9 cellular contexts compared by ENCODE assay signal in genomic region chr19:39212377-39212742, GRCh38. TPM values are rescaled to one million over a fixed set of nuclear protein-coding genes. Genes with fewer than 3 reads are reported as not detected.
DNase-seq lines count a peak whose midpoint lies in the region; ATAC-seq and TF ChIP-seq lines count a peak whose summit lies in the region.
"Had no signal": no experiment of that assay in that cellular context is flagged by ENCODE, and none has a peak within 500 bp of the region (broad histone marks: within the 10 kb centered on the region; RNA-seq: fewer than 3 reads in every experiment).

No MANE protein-coding gene starts in this region.

- no peak overlapping the region for H2AK5ac ChIP-seq in mesendoderm (ENCODE audit: low read length)

- TF ChIP-seq CTCF in SK-N-SH (IDR thresholded peaks at IDR 0.05): peak; percentile 45
- TF ChIP-seq CTCF in upper lobe of right lung (IDR thresholded peaks at IDR 0.05): peak; percentile 35

- DNase-seq in DMS53 (lab: John Stamatoyannopoulos, UW) (peak; percentile 45), DMS53 treated with DMSO at 0.1 percent for 48 hours (lab: John Stamatoyannopoulos, UW; ENCODE audit: unreplicated experiment) (no peak), SK-N-SH (peak; percentile 66), mesendoderm (peak; percentile 59), upper lobe of right lung (peak; percentile 72), NCI-H146 (lab: John Stamatoyannopoulos, UW) (no peak)
- peak; percentile 66 for DNase-seq in activated naive CD8-positive, alpha-beta T cell treated with anti-CD3 and anti-CD28 coated beads for 36 hours

- no peaks in the 10 kb centered on the region for H3K36me3 Mint-ChIP-seq in activated naive CD8-positive, alpha-beta T cell treated with anti-CD3 and anti-CD28 coated beads for 36 hours

- CTCF ChIA-PET in SK-N-SH (lab: Yijun Ruan, JAX): interaction anchor here (1.0 to 1.9 kb wide), 4 partner anchors 9 to 153 kb away, joined by 3 to 7 read pairs (median 4); no protein-coding TSS in a partner anchor

- no peaks in the 10 kb centered on the region for H3F3A ChIP-seq in SK-N-SH (replicated peaks; ENCODE audit: insufficient read depth)

- H2BK15ac ChIP-seq in mesendoderm (replicated peaks; ENCODE audit: low read depth): no peak overlapping the region

- no peaks in the 10 kb centered on the region for H3K9me2 ChIP-seq in SK-N-SH

- no peaks in the 10 kb centered on the region for H3K4me1 Mint-ChIP-seq in activated naive CD8-positive, alpha-beta T cell treated with anti-CD3 and anti-CD28 coated beads for 36 hours

- H3K79me1 ChIP-seq in mesendoderm (ENCODE audit: low read length): no peaks in the 10 kb centered on the region

- peak; percentile 70 for TF ChIP-seq RAD21 in SK-N-SH (IDR thresholded peaks at IDR 0.05; ENCODE audit: low read length)

- H3K4me2 ChIP-seq in SK-N-SH: no peak overlapping the region
- H3K4me2 ChIP-seq in mesendoderm (ENCODE audit: low read length): no peak overlapping the region

- H4K5ac ChIP-seq in mesendoderm (ENCODE audit: low read length): no peak overlapping the region

- H3K56ac ChIP-seq in mesendoderm (ENCODE audit: low read length): no peak overlapping the region

- no peak overlapping the region for H3K4me3 Mint-ChIP-seq in activated naive CD8-positive, alpha-beta T cell treated with anti-CD3 and anti-CD28 coated beads for 36 hours

- H3K9me3 ChIP-seq in SK-N-SH (no peaks in the 10 kb centered on the region), upper lobe of right lung (no peaks in the 10 kb centered on the region)
- H3K9me3 ChIP-seq: adrenal gland had no signal

- no peak overlapping the region for H3K18ac ChIP-seq in mesendoderm (ENCODE audit: low read length)

- H3K27me3 ChIP-seq in SK-N-SH (ENCODE audit: insufficient read depth): no peaks in the 10 kb centered on the region
- H3K27me3 ChIP-seq in mesendoderm (ENCODE audit: insufficient read depth, low read length, poor library complexity): no peaks in the 10 kb centered on the region
- no peaks in the 10 kb centered on the region for H3K27me3 ChIP-seq in upper lobe of right lung

- H3K4me3 ChIP-seq in SK-N-SH (ENCODE audit: low read depth in 2 of 2, low read length in 1 of 2): no peak overlapping the region
- no peak overlapping the region for H3K4me3 ChIP-seq in mesendoderm (ENCODE audit: low read length)
- H3K4me3 ChIP-seq in upper lobe of right lung: no peak overlapping the region
- H3K4me3 ChIP-seq: adrenal gland had no signal

- H4K8ac ChIP-seq in mesendoderm (ENCODE audit: low read depth, low read length): no peak overlapping the region

- no peak overlapping the region for H2BK5ac ChIP-seq in mesendoderm (ENCODE audit: low read length)

- no peak overlapping the region for H3K23ac ChIP-seq in mesendoderm (ENCODE audit: low read length)

- H3K4ac ChIP-seq in mesendoderm (ENCODE audit: low read depth, low read length): no peak overlapping the region

- no peak overlapping the region for H3K27ac ChIP-seq in SK-N-SH (ENCODE audit: low read depth in 2 of 2, low read length in 1 of 2)
- no peak overlapping the region for H3K27ac ChIP-seq in mesendoderm (ENCODE audit: low read depth, low read length)
- no peak overlapping the region for H3K27ac ChIP-seq in upper lobe of right lung
- H3K27ac ChIP-seq: adrenal gland had no signal

- TF ChIP-seq EP300 in SK-N-SH (IDR thresholded peaks at IDR 0.05; ENCODE audit: borderline replicate concordance in 1 of 2, low read depth in 1 of 2, low read length in 1 of 2): no peak

- 22% methylated on average over 8 of the region's 8 CpGs for WGBS in SK-N-SH (ENCODE audit: low lambda C conversion rate)
- WGBS in mesendoderm (ENCODE audit: extremely low coverage, insufficient coverage, low lambda C conversion rate): no CpG with 5 or more reads among the region's 8 CpGs

- no peak overlapping the region for H2AFZ ChIP-seq in SK-N-SH (ENCODE audit: low read depth)

- H3K36me3 ChIP-seq in SK-N-SH (replicated peaks in 1 of 2; ENCODE audit: control insufficient read depth in 1 of 2, insufficient read depth in 2 of 2, low read length in 1 of 2) (no peaks in the 10 kb centered on the region), mesendoderm (ENCODE audit: control insufficient read depth, insufficient read depth, low read length) (no peaks in the 10 kb centered on the region), upper lobe of right lung (no peaks in the 10 kb centered on the region)
- H3K36me3 ChIP-seq: adrenal gland had no signal

- H3K27ac Mint-ChIP-seq in activated naive CD8-positive, alpha-beta T cell treated with anti-CD3 and anti-CD28 coated beads for 36 hours: no peak overlapping the region

- H3K9me3 Mint-ChIP-seq in activated naive CD8-positive, alpha-beta T cell treated with anti-CD3 and anti-CD28 coated beads for 36 hours: no peaks in the 10 kb centered on the region

- POLR2A ChIA-PET in SK-N-SH (lab: Yijun Ruan, JAX): no interaction called here

- H3K9ac ChIP-seq in SK-N-SH (no peak overlapping the region), mesendoderm (ENCODE audit: low read length) (no peak overlapping the region)

- no peaks in the 10 kb centered on the region for H4K20me1 ChIP-seq in SK-N-SH (ENCODE audit: insufficient read depth)

- peak; percentile 89 for ATAC-seq in upper lobe of right lung
- no peak for ATAC-seq in GM18519 (IDR thresholded peaks at IDR 0.05; ENCODE audit: low FRiP score, unreplicated experiment)

- peaks cover 8% of the 10 kb centered on the region for H3K27me3 Mint-ChIP-seq in activated naive CD8-positive, alpha-beta T cell treated with anti-CD3 and anti-CD28 coated beads for 36 hours

- no peak overlapping the region for H2BK120ac ChIP-seq in mesendoderm (ENCODE audit: low read depth, low read length)

- H3K79me2 ChIP-seq in SK-N-SH (ENCODE audit: insufficient read depth): no peaks in the 10 kb centered on the region
- H3K79me2 ChIP-seq in mesendoderm (ENCODE audit: control insufficient read depth, insufficient read depth, low read length): no peaks in the 10 kb centered on the region

- H3K4me1 ChIP-seq in SK-N-SH (ENCODE audit: control insufficient read depth in 1 of 2, insufficient read depth in 2 of 2, low read depth in 1 of 2, low read length in 1 of 2): no peaks in the 10 kb centered on the region
- H3K4me1 ChIP-seq in mesendoderm (ENCODE audit: control insufficient read depth, low read depth, low read length): no peaks in the 10 kb centered on the region
- H3K4me1 ChIP-seq in upper lobe of right lung: no peaks in the 10 kb centered on the region
- H3K4me1 ChIP-seq: adrenal gland had no signal

- intact Hi-C loops in upper lobe of right lung (cut with DNase I): no loop called here

TF ChIP-seq in SK-N-SH, 30 proteins besides CTCF, POLR2A, EP300 and RAD21:
- TF ChIP-seq MXI1 (IDR thresholded peaks at IDR 0.05; ENCODE audit: low read depth, low read length): no peak
- no peak for TF ChIP-seq SIN3A (IDR thresholded peaks at IDR 0.05; ENCODE audit: borderline replicate concordance, low read depth, low read length)
- TF ChIP-seq ELF1 (IDR thresholded peaks at IDR 0.05): no peak
- TF ChIP-seq NFIC (IDR thresholded peaks at IDR 0.05; ENCODE audit: borderline replicate concordance): no peak
- TF ChIP-seq SMC3 (IDR thresholded peaks at IDR 0.05; ENCODE audit: low read depth, low read length): peak; percentile 56

RNA-seq across cellular contexts. Expression of gene SYCN, which starts 8.3 kb away (rescaled TPM):
- polyA plus RNA-seq in SK-N-SH (2012; rRNA removed): not detected in 2 replicates
- polyA plus RNA-seq in SK-N-SH (2012; cell fraction: cytosol; rRNA removed): not detected in 2 replicates
- not detected in 2 replicates for polyA plus RNA-seq in SK-N-SH (2012; cell fraction: nucleus; rRNA removed)
- total RNA-seq in activated naive CD8-positive, alpha-beta T cell treated with anti-CD3 and anti-CD28 coated beads for 36 hours: not detected
- polyA plus RNA-seq in mesendoderm (2013, experiment 1 of 2): not detected
- not detected for polyA plus RNA-seq in mesendoderm (2013, experiment 2 of 2)
- not detected for total RNA-seq in upper lobe of right lung
- polyA plus RNA-seq: adrenal gland had no signal

RNA-seq across cellular contexts. Expression of gene NCCRP1, which starts 15.6 kb away (rescaled TPM):
- polyA plus RNA-seq in SK-N-SH (2012; rRNA removed): 0.05 TPM in 1 of 2 replicates, not detected in the other
- polyA plus RNA-seq in SK-N-SH (2012; cell fraction: cytosol; rRNA removed): 0.01 TPM in 2 replicates
- polyA plus RNA-seq in SK-N-SH (2012; cell fraction: nucleus; rRNA removed): 0.06 and 0.18 TPM in 2 replicates
- total RNA-seq in activated naive CD8-positive, alpha-beta T cell treated with anti-CD3 and anti-CD28 coated beads for 36 hours: not detected
- 0.45 TPM for polyA plus RNA-seq in mesendoderm (2013, experiment 1 of 2)
- 0.39 TPM for polyA plus RNA-seq in mesendoderm (2013, experiment 2 of 2)
- 0.46 TPM for total RNA-seq in upper lobe of right lung

RNA-seq across cellular contexts. Expression of gene IFNL3, which starts 32.4 kb away (rescaled TPM):
- polyA plus RNA-seq in SK-N-SH (2012; rRNA removed): not detected in 2 replicates
- polyA plus RNA-seq in SK-N-SH (2012; cell fraction: cytosol; rRNA removed): not detected in 2 replicates
- polyA plus RNA-seq in SK-N-SH (2012; cell fraction: nucleus; rRNA removed): not detected in 2 replicates
- total RNA-seq in activated naive CD8-positive, alpha-beta T cell treated with anti-CD3 and anti-CD28 coated beads for 36 hours: not detected
- polyA plus RNA-seq in mesendoderm (2013, experiment 1 of 2): not detected
- not detected for polyA plus RNA-seq in mesendoderm (2013, experiment 2 of 2)
- total RNA-seq in upper lobe of right lung: not detected
- total RNA-seq: adrenal gland had no signal
- polyA plus RNA-seq: adrenal gland had no signal

RNA-seq across cellular contexts. Expression of gene IFNL4, which starts 36.3 kb away (rescaled TPM):
- not detected in 2 replicates for polyA plus RNA-seq in SK-N-SH (2012; rRNA removed)
- polyA plus RNA-seq in SK-N-SH (2012; cell fraction: cytosol; rRNA removed): not detected in 2 replicates
- polyA plus RNA-seq in SK-N-SH (2012; cell fraction: nucleus; rRNA removed): not detected in 2 replicates
- under 1 TPM; 0.14 to 0.25 TPM for total RNA-seq in activated naive CD8-positive, alpha-beta T cell treated with anti-CD3 and anti-CD28 coated beads for 36 hours
- polyA plus RNA-seq in mesendoderm (2013, experiment 1 of 2): not detected
- 0.03 TPM for polyA plus RNA-seq in mesendoderm (2013, experiment 2 of 2)
- not detected for total RNA-seq in upper lobe of right lung
- total RNA-seq: adrenal gland had no signal
- polyA plus RNA-seq: adrenal gland had no signal

RNA-seq across cellular contexts. Expression of gene IFNL2, which starts 55.8 kb away (rescaled TPM):
- not detected in 2 replicates for polyA plus RNA-seq in SK-N-SH (2012; rRNA removed)
- not detected in 2 replicates for polyA plus RNA-seq in SK-N-SH (2012; cell fraction: cytosol; rRNA removed)
- polyA plus RNA-seq in SK-N-SH (2012; cell fraction: nucleus; rRNA removed): not detected in 2 replicates
- total RNA-seq in activated naive CD8-positive, alpha-beta T cell treated with anti-CD3 and anti-CD28 coated beads for 36 hours: not detected
- polyA plus RNA-seq in mesendoderm (2013, experiment 1 of 2): not detected
- polyA plus RNA-seq in mesendoderm (2013, experiment 2 of 2): not detected
- total RNA-seq in upper lobe of right lung: not detected
- total RNA-seq: adrenal gland had no signal
- polyA plus RNA-seq: adrenal gland had no signal

Comparison
In these comparisons a context has a peak if more than half of its experiments do, and no peak if none do; other contexts are left out.
1. DNase-seq: peak in DMS53 (single experiment), SK-N-SH (single experiment), activated naive CD8-positive, alpha-beta T cell treated with anti-CD3 and anti-CD28 coated beads for 36 hours (single experiment), mesendoderm (single experiment) and upper lobe of right lung (single experiment); none in DMS53 treated with DMSO at 0.1 percent for 48 hours (single experiment) and NCI-H146 (single experiment).